In the genomic region with DNA sequence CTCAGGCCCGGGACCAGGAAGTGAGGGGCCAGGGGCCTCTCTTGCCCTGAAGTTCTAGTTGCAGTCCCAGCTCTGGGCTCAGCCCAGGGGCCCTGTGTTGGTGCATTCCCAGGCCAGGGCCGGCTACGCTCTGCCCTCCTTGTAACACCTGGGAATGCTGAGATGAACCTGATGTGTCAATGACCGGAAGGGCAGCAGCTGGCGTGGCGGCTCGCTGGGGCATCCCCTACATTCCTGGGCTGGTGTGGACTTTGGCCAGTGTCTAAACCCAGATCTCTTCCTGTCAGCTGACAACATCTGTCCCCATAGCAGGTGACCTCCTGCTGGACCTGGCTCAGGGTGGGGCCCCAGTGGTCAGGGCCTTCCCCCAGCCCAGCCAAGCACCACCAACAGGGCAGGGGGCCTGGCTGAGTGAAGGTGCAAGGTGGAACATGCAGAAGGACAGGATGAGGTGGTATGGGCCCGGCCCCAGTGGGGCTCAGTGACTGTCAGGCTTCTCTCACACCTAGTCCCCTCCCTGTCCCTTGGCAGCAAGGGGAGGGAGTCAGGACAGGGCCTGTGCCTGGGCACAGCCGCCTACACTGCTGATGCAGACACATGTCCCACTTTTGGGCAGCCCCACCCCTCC, we compare ENCODE assay signal across 1 cellular context.
A peak's percentile ranks its signal among the peaks of the same experiment; 100 is the strongest.
TF ChIP-seq lines count a peak whose summit lies in the region.

No MANE protein-coding gene starts in this region.

TF ChIP-seq in HepG2, 621 proteins besides CTCF, POLR2A, EP300 and RAD21 (continued from another document and continues in another):
- TF ChIP-seq, protein P1, sequence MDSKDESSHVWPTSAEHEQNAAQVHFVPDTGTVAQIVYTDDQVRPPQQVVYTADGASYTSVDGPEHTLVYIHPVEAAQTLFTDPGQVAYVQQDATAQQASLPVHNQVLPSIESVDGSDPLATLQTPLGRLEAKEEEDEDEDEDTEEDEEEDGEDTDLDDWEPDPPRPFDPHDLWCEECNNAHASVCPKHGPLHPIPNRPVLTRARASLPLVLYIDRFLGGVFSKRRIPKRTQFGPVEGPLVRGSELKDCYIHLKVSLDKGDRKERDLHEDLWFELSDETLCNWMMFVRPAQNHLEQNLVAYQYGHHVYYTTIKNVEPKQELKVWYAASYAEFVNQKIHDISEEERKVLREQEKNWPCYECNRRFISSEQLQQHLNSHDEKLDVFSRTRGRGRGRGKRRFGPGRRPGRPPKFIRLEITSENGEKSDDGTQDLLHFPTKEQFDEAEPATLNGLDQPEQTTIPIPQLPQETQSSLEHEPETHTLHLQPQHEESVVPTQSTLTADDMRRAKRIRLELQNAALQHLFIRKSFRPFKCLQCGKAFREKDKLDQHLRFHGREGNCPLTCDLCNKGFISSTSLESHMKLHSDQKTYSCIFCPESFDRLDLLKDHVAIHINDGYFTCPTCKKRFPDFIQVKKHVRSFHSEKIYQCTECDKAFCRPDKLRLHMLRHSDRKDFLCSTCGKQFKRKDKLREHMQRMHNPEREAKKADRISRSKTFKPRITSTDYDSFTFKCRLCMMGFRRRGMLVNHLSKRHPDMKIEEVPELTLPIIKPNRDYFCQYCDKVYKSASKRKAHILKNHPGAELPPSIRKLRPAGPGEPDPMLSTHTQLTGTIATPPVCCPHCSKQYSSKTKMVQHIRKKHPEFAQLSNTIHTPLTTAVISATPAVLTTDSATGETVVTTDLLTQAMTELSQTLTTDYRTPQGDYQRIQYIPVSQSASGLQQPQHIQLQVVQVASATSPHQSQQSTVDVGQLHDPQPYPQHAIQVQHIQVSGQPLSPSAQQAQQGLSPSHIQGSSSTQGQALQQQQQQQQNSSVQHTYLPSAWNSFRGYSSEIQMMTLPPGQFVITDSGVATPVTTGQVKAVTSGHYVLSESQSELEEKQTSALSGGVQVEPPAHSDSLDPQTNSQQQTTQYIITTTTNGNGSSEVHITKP (CRISPR knock-in tag; IDR thresholded peaks at IDR 0.05; ENCODE audit: low read depth): peak; percentile 88
- TF ChIP-seq, protein P2, sequence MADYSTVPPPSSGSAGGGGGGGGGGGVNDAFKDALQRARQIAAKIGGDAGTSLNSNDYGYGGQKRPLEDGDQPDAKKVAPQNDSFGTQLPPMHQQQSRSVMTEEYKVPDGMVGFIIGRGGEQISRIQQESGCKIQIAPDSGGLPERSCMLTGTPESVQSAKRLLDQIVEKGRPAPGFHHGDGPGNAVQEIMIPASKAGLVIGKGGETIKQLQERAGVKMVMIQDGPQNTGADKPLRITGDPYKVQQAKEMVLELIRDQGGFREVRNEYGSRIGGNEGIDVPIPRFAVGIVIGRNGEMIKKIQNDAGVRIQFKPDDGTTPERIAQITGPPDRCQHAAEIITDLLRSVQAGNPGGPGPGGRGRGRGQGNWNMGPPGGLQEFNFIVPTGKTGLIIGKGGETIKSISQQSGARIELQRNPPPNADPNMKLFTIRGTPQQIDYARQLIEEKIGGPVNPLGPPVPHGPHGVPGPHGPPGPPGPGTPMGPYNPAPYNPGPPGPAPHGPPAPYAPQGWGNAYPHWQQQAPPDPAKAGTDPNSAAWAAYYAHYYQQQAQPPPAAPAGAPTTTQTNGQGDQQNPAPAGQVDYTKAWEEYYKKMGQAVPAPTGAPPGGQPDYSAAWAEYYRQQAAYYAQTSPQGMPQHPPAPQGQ (CRISPR knock-in tag; IDR thresholded peaks at IDR 0.05; ENCODE audit: borderline replicate concordance): peak; percentile 95; the same call in 1 of the 2 replicates
- TF ChIP-seq BRD4 (CRISPR knock-in tag; IDR thresholded peaks at IDR 0.05): peak; percentile 63; the same call in 1 of the 2 replicates
- no peak for TF ChIP-seq ZSCAN20 (CRISPR knock-in tag; IDR thresholded peaks at IDR 0.05; ENCODE audit: borderline replicate concordance)
- no peak for TF ChIP-seq SYNCRIP (IDR thresholded peaks at IDR 0.05; ENCODE audit: insufficient read depth, low read depth, low read length)
- TF ChIP-seq ETV6 (CRISPR knock-in tag; conservative IDR thresholded peaks at IDR 0.05): peak; percentile 80; the same call in 1 of the 2 replicates
- peak; percentile 95; the same call in 1 of the 2 replicates for TF ChIP-seq FOXJ3 (CRISPR knock-in tag; IDR thresholded peaks at IDR 0.05; ENCODE audit: borderline replicate concordance)
- peak; percentile 76; the same call in 1 of the 2 replicates for TF ChIP-seq FOXK2 (IDR thresholded peaks at IDR 0.05)
- peak; percentile 75 to 77 for TF ChIP-seq NR2F1 (CRISPR knock-in tag; IDR thresholded peaks at IDR 0.05)
- TF ChIP-seq, protein P3, sequence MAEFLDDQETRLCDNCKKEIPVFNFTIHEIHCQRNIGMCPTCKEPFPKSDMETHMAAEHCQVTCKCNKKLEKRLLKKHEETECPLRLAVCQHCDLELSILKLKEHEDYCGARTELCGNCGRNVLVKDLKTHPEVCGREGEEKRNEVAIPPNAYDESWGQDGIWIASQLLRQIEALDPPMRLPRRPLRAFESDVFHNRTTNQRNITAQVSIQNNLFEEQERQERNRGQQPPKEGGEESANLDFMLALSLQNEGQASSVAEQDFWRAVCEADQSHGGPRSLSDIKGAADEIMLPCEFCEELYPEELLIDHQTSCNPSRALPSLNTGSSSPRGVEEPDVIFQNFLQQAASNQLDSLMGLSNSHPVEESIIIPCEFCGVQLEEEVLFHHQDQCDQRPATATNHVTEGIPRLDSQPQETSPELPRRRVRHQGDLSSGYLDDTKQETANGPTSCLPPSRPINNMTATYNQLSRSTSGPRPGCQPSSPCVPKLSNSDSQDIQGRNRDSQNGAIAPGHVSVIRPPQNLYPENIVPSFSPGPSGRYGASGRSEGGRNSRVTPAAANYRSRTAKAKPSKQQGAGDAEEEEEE (CRISPR knock-in tag; IDR thresholded peaks at IDR 0.05; ENCODE audit: borderline replicate concordance): peak; percentile 99
- TF ChIP-seq HHEX (CRISPR knock-in tag; IDR thresholded peaks at IDR 0.05): peak; percentile 71; the same call in 1 of the 2 replicates
- no peak; the same call in 1 of the 2 replicates for TF ChIP-seq NFYC (CRISPR knock-in tag; IDR thresholded peaks at IDR 0.05)
- no peak for TF ChIP-seq NFIC (IDR thresholded peaks at IDR 0.05; ENCODE audit: low read length)
- TF ChIP-seq, protein P4, sequence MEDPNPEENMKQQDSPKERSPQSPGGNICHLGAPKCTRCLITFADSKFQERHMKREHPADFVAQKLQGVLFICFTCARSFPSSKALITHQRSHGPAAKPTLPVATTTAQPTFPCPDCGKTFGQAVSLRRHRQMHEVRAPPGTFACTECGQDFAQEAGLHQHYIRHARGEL (CRISPR knock-in tag; IDR thresholded peaks at IDR 0.05): no peak
- TF ChIP-seq SMAD1 (CRISPR knock-in tag; IDR thresholded peaks at IDR 0.05; ENCODE audit: borderline replicate concordance, low read depth): no peak; the same call in 1 of the 2 replicates
- peak; percentile 93 for TF ChIP-seq TRIM24 (CRISPR knock-in tag; IDR thresholded peaks at IDR 0.05)
- TF ChIP-seq, protein P5, sequence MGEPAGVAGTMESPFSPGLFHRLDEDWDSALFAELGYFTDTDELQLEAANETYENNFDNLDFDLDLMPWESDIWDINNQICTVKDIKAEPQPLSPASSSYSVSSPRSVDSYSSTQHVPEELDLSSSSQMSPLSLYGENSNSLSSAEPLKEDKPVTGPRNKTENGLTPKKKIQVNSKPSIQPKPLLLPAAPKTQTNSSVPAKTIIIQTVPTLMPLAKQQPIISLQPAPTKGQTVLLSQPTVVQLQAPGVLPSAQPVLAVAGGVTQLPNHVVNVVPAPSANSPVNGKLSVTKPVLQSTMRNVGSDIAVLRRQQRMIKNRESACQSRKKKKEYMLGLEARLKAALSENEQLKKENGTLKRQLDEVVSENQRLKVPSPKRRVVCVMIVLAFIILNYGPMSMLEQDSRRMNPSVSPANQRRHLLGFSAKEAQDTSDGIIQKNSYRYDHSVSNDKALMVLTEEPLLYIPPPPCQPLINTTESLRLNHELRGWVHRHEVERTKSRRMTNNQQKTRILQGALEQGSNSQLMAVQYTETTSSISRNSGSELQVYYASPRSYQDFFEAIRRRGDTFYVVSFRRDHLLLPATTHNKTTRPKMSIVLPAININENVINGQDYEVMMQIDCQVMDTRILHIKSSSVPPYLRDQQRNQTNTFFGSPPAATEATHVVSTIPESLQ (CRISPR knock-in tag; conservative IDR thresholded peaks at IDR 0.05): 0 out of 2 replicates have a peak, but pooled peaks have one; percentile 58
- TF ChIP-seq YY1 (IDR thresholded peaks at IDR 0.05; ENCODE audit: insufficient read depth, insufficient replicate concordance, low read depth, low read length): peak; percentile 65
- TF ChIP-seq NRL (CRISPR knock-in tag; IDR thresholded peaks at IDR 0.05; ENCODE audit: borderline replicate concordance): peak; percentile 53; the same call in 1 of the 2 replicates
- 0 out of 2 replicates have a peak, but pooled peaks have one; percentile 68 for TF ChIP-seq PCBP1 (IDR thresholded peaks at IDR 0.05; ENCODE audit: borderline replicate concordance, low read depth, low read length)
- TF ChIP-seq, protein P6, sequence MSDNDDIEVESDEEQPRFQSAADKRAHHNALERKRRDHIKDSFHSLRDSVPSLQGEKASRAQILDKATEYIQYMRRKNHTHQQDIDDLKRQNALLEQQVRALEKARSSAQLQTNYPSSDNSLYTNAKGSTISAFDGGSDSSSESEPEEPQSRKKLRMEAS (IDR thresholded peaks at IDR 0.05): peak; percentile 86
- TF ChIP-seq HDAC6 (IDR thresholded peaks at IDR 0.05; ENCODE audit: low read depth, low read length): no peak
- peak; percentile 51 for TF ChIP-seq SRSF1 (optimal IDR thresholded peaks at IDR 0.05; ENCODE audit: low read depth, low read length)
- TF ChIP-seq, protein P7, sequence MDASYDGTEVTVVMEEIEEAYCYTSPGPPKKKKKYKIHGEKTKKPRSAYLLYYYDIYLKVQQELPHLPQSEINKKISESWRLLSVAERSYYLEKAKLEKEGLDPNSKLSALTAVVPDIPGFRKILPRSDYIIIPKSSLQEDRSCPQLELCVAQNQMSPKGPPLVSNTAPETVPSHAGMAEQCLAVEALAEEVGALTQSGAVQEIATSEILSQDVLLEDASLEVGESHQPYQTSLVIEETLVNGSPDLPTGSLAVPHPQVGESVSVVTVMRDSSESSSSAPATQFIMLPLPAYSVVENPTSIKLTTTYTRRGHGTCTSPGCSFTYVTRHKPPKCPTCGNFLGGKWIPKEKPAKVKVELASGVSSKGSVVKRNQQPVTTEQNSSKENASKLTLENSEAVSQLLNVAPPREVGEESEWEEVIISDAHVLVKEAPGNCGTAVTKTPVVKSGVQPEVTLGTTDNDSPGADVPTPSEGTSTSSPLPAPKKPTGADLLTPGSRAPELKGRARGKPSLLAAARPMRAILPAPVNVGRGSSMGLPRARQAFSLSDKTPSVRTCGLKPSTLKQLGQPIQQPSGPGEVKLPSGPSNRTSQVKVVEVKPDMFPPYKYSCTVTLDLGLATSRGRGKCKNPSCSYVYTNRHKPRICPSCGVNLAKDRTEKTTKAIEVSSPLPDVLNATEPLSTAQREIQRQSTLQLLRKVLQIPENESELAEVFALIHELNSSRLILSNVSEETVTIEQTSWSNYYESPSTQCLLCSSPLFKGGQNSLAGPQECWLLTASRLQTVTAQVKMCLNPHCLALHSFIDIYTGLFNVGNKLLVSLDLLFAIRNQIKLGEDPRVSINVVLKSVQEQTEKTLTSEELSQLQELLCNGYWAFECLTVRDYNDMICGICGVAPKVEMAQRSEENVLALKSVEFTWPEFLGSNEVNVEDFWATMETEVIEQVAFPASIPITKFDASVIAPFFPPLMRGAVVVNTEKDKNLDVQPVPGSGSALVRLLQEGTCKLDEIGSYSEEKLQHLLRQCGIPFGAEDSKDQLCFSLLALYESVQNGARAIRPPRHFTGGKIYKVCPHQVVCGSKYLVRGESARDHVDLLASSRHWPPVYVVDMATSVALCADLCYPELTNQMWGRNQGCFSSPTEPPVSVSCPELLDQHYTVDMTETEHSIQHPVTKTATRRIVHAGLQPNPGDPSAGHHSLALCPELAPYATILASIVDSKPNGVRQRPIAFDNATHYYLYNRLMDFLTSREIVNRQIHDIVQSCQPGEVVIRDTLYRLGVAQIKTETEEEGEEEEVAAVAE (CRISPR knock-in tag; IDR thresholded peaks at IDR 0.05; ENCODE audit: borderline replicate concordance): 0 out of 2 replicates have a peak, but pooled peaks have one; percentile 70
- TF ChIP-seq, protein P8, sequence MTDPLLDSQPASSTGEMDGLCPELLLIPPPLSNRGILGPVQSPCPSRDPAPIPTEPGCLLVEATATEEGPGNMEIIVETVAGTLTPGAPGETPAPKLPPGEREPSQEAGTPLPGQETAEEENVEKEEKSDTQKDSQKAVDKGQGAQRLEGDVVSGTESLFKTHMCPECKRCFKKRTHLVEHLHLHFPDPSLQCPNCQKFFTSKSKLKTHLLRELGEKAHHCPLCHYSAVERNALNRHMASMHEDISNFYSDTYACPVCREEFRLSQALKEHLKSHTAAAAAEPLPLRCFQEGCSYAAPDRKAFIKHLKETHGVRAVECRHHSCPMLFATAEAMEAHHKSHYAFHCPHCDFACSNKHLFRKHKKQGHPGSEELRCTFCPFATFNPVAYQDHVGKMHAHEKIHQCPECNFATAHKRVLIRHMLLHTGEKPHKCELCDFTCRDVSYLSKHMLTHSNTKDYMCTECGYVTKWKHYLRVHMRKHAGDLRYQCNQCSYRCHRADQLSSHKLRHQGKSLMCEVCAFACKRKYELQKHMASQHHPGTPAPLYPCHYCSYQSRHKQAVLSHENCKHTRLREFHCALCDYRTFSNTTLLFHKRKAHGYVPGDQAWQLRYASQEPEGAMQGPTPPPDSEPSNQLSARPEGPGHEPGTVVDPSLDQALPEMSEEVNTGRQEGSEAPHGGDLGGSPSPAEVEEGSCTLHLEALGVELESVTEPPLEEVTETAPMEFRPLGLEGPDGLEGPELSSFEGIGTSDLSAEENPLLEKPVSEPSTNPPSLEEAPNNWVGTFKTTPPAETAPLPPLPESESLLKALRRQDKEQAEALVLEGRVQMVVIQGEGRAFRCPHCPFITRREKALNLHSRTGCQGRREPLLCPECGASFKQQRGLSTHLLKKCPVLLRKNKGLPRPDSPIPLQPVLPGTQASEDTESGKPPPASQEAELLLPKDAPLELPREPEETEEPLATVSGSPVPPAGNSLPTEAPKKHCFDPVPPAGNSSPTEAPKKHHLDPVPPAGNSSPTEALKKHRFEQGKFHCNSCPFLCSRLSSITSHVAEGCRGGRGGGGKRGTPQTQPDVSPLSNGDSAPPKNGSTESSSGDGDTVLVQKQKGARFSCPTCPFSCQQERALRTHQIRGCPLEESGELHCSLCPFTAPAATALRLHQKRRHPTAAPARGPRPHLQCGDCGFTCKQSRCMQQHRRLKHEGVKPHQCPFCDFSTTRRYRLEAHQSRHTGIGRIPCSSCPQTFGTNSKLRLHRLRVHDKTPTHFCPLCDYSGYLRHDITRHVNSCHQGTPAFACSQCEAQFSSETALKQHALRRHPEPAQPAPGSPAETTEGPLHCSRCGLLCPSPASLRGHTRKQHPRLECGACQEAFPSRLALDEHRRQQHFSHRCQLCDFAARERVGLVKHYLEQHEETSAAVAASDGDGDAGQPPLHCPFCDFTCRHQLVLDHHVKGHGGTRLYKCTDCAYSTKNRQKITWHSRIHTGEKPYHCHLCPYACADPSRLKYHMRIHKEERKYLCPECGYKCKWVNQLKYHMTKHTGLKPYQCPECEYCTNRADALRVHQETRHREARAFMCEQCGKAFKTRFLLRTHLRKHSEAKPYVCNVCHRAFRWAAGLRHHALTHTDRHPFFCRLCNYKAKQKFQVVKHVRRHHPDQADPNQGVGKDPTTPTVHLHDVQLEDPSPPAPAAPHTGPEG (CRISPR knock-in tag; IDR thresholded peaks at IDR 0.05): no peak
- TF ChIP-seq KLF12 (CRISPR knock-in tag; IDR thresholded peaks at IDR 0.05; ENCODE audit: borderline replicate concordance): peak; percentile 95; the same call in 1 of the 2 replicates
- TF ChIP-seq ZNF232 (CRISPR knock-in tag; IDR thresholded peaks at IDR 0.05; ENCODE audit: borderline replicate concordance): peak; percentile 93
- TF ChIP-seq KMT2B (CRISPR knock-in tag; IDR thresholded peaks at IDR 0.05): peak; percentile 67
- TF ChIP-seq, protein P9, sequence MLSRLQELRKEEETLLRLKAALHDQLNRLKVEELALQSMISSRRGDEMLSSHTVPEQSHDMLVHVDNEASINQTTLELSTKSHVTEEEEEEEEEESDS (CRISPR knock-in tag; IDR thresholded peaks at IDR 0.05; ENCODE audit: borderline replicate concordance): no peak
- TF ChIP-seq ZNF564 (CRISPR knock-in tag; IDR thresholded peaks at IDR 0.05): no peak
